ENCODE assay signal across 13 cellular contexts in the genomic region with DNA sequence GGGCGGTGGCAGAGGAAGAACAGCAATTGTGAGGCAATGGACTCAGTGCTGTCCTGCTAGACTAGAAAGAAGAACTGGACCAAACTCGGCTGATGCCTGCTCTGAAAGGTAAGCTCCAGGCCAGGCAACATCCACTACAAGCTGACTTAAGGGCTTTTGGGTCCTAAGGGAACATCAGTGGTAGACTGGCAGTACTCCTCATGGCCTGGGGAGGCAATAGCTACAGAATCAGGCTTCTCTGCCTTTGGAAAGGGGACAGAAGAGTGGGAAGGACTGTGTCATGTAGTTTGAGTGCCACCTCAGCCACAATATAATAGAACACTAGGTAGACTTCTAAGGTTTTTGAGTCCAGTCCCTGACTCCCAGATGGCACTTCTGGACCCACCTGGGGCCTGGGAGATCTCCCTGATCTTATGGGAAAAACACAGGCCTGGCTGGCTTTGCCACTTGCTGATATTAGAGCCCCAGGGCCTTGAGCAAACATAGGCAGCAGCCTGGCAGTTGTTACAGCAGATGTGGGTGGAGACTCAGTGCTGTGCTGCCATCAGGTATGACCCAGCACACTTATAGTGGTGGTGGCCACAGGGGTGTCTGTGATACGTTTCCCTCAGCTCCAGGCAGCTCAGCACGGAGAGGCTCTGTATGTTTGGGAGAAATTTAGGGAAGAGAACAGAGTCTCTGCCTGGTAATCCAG.
DNase-seq lines count a peak whose midpoint lies in the region; ATAC-seq and TF ChIP-seq lines count a peak whose summit lies in the region.
"Had no signal": no experiment of that assay in that cellular context is flagged by ENCODE, and none has a peak within 500 bp of the region (broad histone marks: within the 10 kb centered on the region; RNA-seq: fewer than 3 reads in every experiment).

No MANE protein-coding gene starts in this region.

- TF ChIP-seq CTCF in 22Rv1 (IDR thresholded peaks at IDR 0.05) (0 out of 2 replicates have a peak, but pooled peaks have one; percentile 5), GM12873 (IDR thresholded peaks at IDR 0.05; ENCODE audit: insufficient read depth, low read depth, low read length, missing control alignments) (peak; percentile 12)

- no peak overlapping the region for H3K27ac ChIP-seq in 22Rv1

- ATAC-seq in HG02763 (IDR thresholded peaks at IDR 0.05; ENCODE audit: unreplicated experiment), result no peak
- no peak for ATAC-seq in GM21717 (IDR thresholded peaks at IDR 0.05; ENCODE audit: unreplicated experiment)

- DNase-seq in NCI-H69 (lab: John Stamatoyannopoulos, UW) (peak; percentile 16), iPS-NIHi11 (ENCODE audit: low spot score) (peak; percentile 11), SKM-1 treated with dmso at 0.1 percent for 144 hours (lab: John Stamatoyannopoulos, UW; ENCODE audit: unreplicated experiment) (no peak), germinal center (ENCODE audit: low spot score) (no peak)
- DNase-seq: CD4-positive, alpha-beta memory T cell; NCI-H1694; NCI-H510A; OCI-M1; SK-N-SH had no signal

Comparison
In these comparisons a context has a peak if more than half of its experiments do, and no peak if none do; other contexts are left out.
1. DNase-seq: peak in NCI-H69 (single experiment) and iPS-NIHi11 (single experiment); none in SKM-1 treated with dmso at 0.1 percent for 144 hours (single experiment) and germinal center (single experiment).